ENCODE assay signal across 9 cellular contexts in the genomic region with DNA sequence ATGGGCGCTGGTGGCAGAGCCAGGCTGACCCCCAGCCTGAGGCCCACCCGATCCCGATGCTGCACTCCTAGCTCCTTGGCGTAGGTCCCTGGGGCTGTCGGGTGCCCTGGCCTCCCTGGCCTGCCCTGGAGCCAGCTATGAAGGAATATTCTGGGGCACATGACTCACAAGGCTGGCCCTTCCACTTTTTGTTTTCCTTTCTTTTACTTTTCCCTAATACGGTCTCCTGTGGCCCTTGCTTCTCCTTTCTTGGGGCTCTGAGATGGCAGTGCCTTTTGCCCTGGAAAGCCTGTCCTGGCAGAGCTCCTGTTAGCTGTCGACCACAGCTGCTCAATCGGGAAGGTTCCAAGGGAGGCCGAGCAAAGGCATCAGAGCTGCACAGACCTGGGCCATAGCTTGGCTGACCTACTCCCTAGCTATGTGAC. TPM values are rescaled to one million over a fixed set of nuclear protein-coding genes. Genes with fewer than 3 reads are reported as not detected.
DNase-seq lines count a peak whose midpoint lies in the region; ATAC-seq and TF ChIP-seq lines count a peak whose summit lies in the region.
"Had no signal": no experiment of that assay in that cellular context is flagged by ENCODE, and none has a peak within 500 bp of the region (broad histone marks: within the 10 kb centered on the region; RNA-seq: fewer than 3 reads in every experiment).

No MANE protein-coding gene starts in this region.

- DNase-seq in Peyer's patch = no peak
- DNase-seq in esophagus muscularis mucosa (ENCODE audit: extremely low spot score) = no peak
- no peak for DNase-seq in nephron progenitor cell
- DNase-seq in vagina (ENCODE audit: extremely low spot score in 2 of 2) = no peak
- no peak for DNase-seq in SIG-M5 treated with dmso at 0.1 percent for 504 hours (lab: John Stamatoyannopoulos, UW; ENCODE audit: unreplicated experiment)
- DNase-seq in effector memory CD8-positive, alpha-beta T cell = no peak
- DNase-seq in activated CD4-positive, alpha-beta T cell treated with anti-CD3 and anti-CD28 coated beads for 48 hours = no peak
- DNase-seq: NCI-H1694 had no signal

- H3K27ac Mint-ChIP-seq in nephron progenitor cell = peak overlapping the region; percentile 94
- H3K27ac Mint-ChIP-seq in effector memory CD8-positive, alpha-beta T cell = no peak overlapping the region

- H3K4me3 Mint-ChIP-seq in nephron progenitor cell = no peak overlapping the region
- H3K4me3 Mint-ChIP-seq in effector memory CD8-positive, alpha-beta T cell = no peak overlapping the region

- no peak overlapping the region for H3K4me3 ChIP-seq in Peyer's patch
- H3K4me3 ChIP-seq in esophagus muscularis mucosa = peak overlapping the region in 3 of 4 donors; percentile 3 to 30 (median 29)
- peak overlapping the region in 1 of 2 donors; percentile 6 for H3K4me3 ChIP-seq in vagina
- H3K4me3 ChIP-seq: SK-N-MC had no signal

- H3K4me1 Mint-ChIP-seq in nephron progenitor cell = peaks cover 68% of the 10 kb centered on the region
- H3K4me1 Mint-ChIP-seq in effector memory CD8-positive, alpha-beta T cell (ENCODE audit: low read depth in 2 of 2) = no peaks in the 10 kb centered on the region

- 57% methylated on average over 8 of the region's 9 CpGs for WGBS in esophagus muscularis mucosa

- H3K27me3 ChIP-seq in Peyer's patch (no peaks in the 10 kb centered on the region), esophagus muscularis mucosa (no peaks in the 10 kb centered on the region), vagina (no peaks in the 10 kb centered on the region)

- ATAC-seq in effector memory CD8-positive, alpha-beta T cell (replicated peaks) = no peak

- H3K36me3 ChIP-seq in Peyer's patch (no peaks in the 10 kb centered on the region), esophagus muscularis mucosa (no peaks in the 10 kb centered on the region), vagina (no peaks in the 10 kb centered on the region)

- TF ChIP-seq CTCF in Peyer's patch (IDR thresholded peaks at IDR 0.05) = no peak
- TF ChIP-seq CTCF in esophagus muscularis mucosa (IDR thresholded peaks at IDR 0.05) = no peak
- TF ChIP-seq CTCF in nephron progenitor cell (IDR thresholded peaks at IDR 0.05) = no peak
- no peak for TF ChIP-seq CTCF in vagina (IDR thresholded peaks at IDR 0.05)

- peaks cover 3% of the 10 kb centered on the region for H3K27me3 Mint-ChIP-seq in nephron progenitor cell (ENCODE audit: low read depth, poor library complexity)
- peaks cover 33 to 57% of the 10 kb centered on the region in 2 donors for H3K27me3 Mint-ChIP-seq in effector memory CD8-positive, alpha-beta T cell

- TF ChIP-seq POLR2A in Peyer's patch (IDR thresholded peaks at IDR 0.05) = no peak
- no peak for TF ChIP-seq POLR2A in esophagus muscularis mucosa (IDR thresholded peaks at IDR 0.05; ENCODE audit: low read depth)
- TF ChIP-seq POLR2A in vagina (IDR thresholded peaks at IDR 0.05) = no peak

- H3K27ac ChIP-seq in Peyer's patch = peak overlapping the region; percentile 35 to 82 (median 46)
- peak overlapping the region; percentile 92 to 98 (median 96) for H3K27ac ChIP-seq in esophagus muscularis mucosa (replicated peaks in 1 of 4)
- peak overlapping the region; percentile 93 for H3K27ac ChIP-seq in vagina
- H3K27ac ChIP-seq: SK-N-MC had no signal

- H3K9me3 ChIP-seq in Peyer's patch (no peaks in the 10 kb centered on the region), esophagus muscularis mucosa (no peaks in the 10 kb centered on the region), vagina (no peaks in the 10 kb centered on the region)

- intact Hi-C loops in esophagus muscularis mucosa (cut with DNase I) (no loop called here), vagina (cut with DNase I) (no loop called here)

- H3K36me3 Mint-ChIP-seq in nephron progenitor cell (ENCODE audit: low read depth) = no peaks in the 10 kb centered on the region
- H3K36me3 Mint-ChIP-seq in effector memory CD8-positive, alpha-beta T cell (ENCODE audit: insufficient read depth) = no peaks in the 10 kb centered on the region

- H3K9me3 Mint-ChIP-seq in nephron progenitor cell = no peaks in the 10 kb centered on the region
- H3K9me3 Mint-ChIP-seq in effector memory CD8-positive, alpha-beta T cell = no peaks in the 10 kb centered on the region

- peak; percentile 11 for TF ChIP-seq EP300 in esophagus muscularis mucosa (IDR thresholded peaks at IDR 0.05)

- H3K4me1 ChIP-seq in Peyer's patch (peaks cover 0 to 57% (median 6%) of the 10 kb centered on the region in 4 donors), esophagus muscularis mucosa (peaks cover 80 to 99% (median 90%) of the 10 kb centered on the region in 4 donors), vagina (peaks cover 78% of the 10 kb centered on the region)

RNA-seq across cellular contexts. Expression of a gene that starts 22.1 kb away (rescaled TPM):
- total RNA-seq in Peyer's patch = 100 to 1,000 TPM in 3 of 4 donors, 10 to 100 TPM in 1; 72.7 to 177 (median 156) TPM
- 10 to 100 TPM; 46.6 to 93.0 (median 66.9) TPM for total RNA-seq in esophagus muscularis mucosa
- total RNA-seq in vagina = 75.6 TPM

Comparison
In these comparisons a context has a peak if more than half of its experiments do, and no peak if none do; other contexts are left out.
1. H3K4me3 ChIP-seq: peak in esophagus muscularis mucosa (3 of 4); none in Peyer's patch (0 of 4).
2. Peak in every context shown above with its lines, with median percentiles within 50 percentile points of each other: H3K27ac ChIP-seq.